ENCODE assay signal across 8 cellular contexts in the genomic region with DNA sequence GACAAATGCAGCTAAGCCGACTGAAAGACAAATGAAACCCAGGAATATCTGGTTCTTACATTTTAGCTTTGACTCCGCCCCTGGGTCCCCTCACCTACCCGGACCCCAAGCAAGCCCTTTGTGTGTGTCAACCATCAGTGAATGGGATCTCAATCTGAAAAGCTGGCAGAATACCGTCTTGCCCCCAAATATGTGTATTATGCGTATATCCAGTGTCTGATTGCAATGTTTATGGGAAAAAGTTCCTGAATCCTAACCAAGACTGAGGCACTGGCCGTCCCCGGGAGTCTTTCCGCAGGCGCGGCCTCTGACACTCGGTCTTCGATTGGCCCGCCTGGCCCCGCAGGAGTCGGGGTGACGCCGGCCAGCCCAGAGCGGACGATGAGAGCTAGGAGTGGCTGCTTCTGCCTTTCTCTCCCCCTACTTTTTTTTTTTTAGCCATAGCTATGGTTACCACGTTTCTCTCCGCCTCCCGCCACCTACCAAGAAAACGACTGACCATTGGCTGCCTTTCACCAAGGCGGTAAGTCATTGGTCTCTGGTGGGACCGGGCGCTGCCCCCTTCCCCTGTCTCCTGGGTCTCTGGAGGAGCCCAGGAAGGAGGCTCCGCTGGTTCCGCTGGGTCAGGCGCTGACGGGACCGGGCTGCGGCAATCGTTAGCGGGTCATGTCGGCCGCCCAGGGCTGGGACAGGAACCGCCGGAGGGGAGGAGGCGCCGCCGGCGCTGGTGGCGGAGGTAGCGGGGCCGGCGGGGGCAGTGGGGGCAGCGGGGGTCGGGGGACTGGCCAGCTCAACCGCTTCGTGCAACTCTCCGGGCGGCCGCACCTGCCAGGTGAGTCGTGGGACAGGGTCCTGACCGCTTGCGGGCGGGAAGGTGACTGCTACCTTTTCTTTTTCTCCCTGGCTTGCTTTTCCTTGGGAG. TPM values are rescaled to one million over a fixed set of nuclear protein-coding genes. Genes with fewer than 3 reads are reported as not detected.
DNase-seq lines count a peak whose midpoint lies in the region; ATAC-seq and TF ChIP-seq lines count a peak whose summit lies in the region.

A gene with protein sequence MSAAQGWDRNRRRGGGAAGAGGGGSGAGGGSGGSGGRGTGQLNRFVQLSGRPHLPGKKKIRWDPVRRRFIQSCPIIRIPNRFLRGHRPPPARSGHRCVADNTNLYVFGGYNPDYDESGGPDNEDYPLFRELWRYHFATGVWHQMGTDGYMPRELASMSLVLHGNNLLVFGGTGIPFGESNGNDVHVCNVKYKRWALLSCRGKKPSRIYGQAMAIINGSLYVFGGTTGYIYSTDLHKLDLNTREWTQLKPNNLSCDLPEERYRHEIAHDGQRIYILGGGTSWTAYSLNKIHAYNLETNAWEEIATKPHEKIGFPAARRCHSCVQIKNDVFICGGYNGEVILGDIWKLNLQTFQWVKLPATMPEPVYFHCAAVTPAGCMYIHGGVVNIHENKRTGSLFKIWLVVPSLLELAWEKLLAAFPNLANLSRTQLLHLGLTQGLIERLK (plus strand): TSS at position 557 of the 922 bp plus-strand sequence. CDS start 110 bp downstream, at position 667.

- peak; percentile 48 for TF ChIP-seq POLR2A in prostate gland (IDR thresholded peaks at IDR 0.05)

- intact Hi-C loops in left ventricle myocardium inferior (cut with micrococcal nuclease) (no loop called here), prostate gland (cut with DNase I) (loop anchor here (2.0 to 10.0 kb wide), 2 partner anchors 599 to 685 kb away; a partner anchor contains a TSS)

- H3K4me1 ChIP-seq in left ventricle myocardium inferior: peaks cover 53% of the 10 kb centered on the region
- H3K4me1 ChIP-seq in prostate gland (replicated peaks): peaks cover 2% of the 10 kb centered on the region
- H3K4me1 ChIP-seq in urinary bladder (ENCODE audit: insufficient read depth): no peaks in the 10 kb centered on the region

- H3K9me3 ChIP-seq in left ventricle myocardium inferior (replicated peaks) (no peaks in the 10 kb centered on the region), prostate gland (no peaks in the 10 kb centered on the region)

- DNase-seq in NCI-H187 (lab: John Stamatoyannopoulos, UW) (peak; percentile 91 to 98), T-helper 2 cell (peak; percentile 79 to 98 (median 93)), left ventricle myocardium inferior (peak; percentile 97), prostate gland (ENCODE audit: low spot score) (peak; percentile 97)

- ATAC-seq in GM18498 (IDR thresholded peaks at IDR 0.05; ENCODE audit: unreplicated experiment) (peak; percentile 97), HG02938 (IDR thresholded peaks at IDR 0.05; ENCODE audit: unreplicated experiment) (peak; percentile 95)

- H3K27me3 ChIP-seq in left ventricle myocardium inferior (ENCODE audit: low read depth) (no peaks in the 10 kb centered on the region), prostate gland (replicated peaks; ENCODE audit: insufficient read depth) (no peaks in the 10 kb centered on the region)

- H3K27ac ChIP-seq in angular gyrus (ENCODE audit: low read depth, low read length) (peak within 1 kb of the TSS; percentile 79), left ventricle myocardium inferior (replicated peaks) (peak within 1 kb of the TSS; percentile 92), prostate gland (peak within 1 kb of the TSS; percentile 88 to 89), urinary bladder (ENCODE audit: low read depth) (peak within 1 kb of the TSS; percentile 81)

- H3K36me3 ChIP-seq in left ventricle myocardium inferior (no peaks in the 10 kb centered on the region), prostate gland (no peaks in the 10 kb centered on the region), urinary bladder (ENCODE audit: insufficient read depth) (no peaks in the 10 kb centered on the region)

- peak within 1 kb of the TSS; percentile 97 for H3K4me3 ChIP-seq in left ventricle myocardium inferior
- peak within 1 kb of the TSS; percentile 61 to 97 for H3K4me3 ChIP-seq in prostate gland
- H3K4me3 ChIP-seq in urinary bladder (ENCODE audit: low read depth, low read length): peak within 1 kb of the TSS; percentile 98

- TF ChIP-seq CTCF in left ventricle myocardium inferior (IDR thresholded peaks at IDR 0.05; ENCODE audit: borderline replicate concordance) (no peak), prostate gland (IDR thresholded peaks at IDR 0.05) (no peak)

- whole genome bisulfite sequencing in prostate gland: under 1% methylated on average over 57 of the region's 57 CpGs
- under 1% methylated on average over 57 of the region's 57 CpGs for whole genome bisulfite sequencing in urinary bladder

RNA-seq across cellular contexts. Expression of the gene that starts here (rescaled TPM):
- 27.0 TPM for total RNA-seq in left ventricle myocardium inferior
- total RNA-seq in prostate gland: 10 to 100 TPM; 18.7 to 34.7 TPM
- total RNA-seq in urinary bladder: 51.7 TPM
- 16.5 TPM for polyA plus RNA-seq in urinary bladder

Comparison
In these comparisons a context has a peak if more than half of its experiments do, and no peak if none do; other contexts are left out.
1. Peak in every context shown above with its lines: DNase-seq, ATAC-seq, H3K4me3 ChIP-seq and H3K27ac ChIP-seq.